9 cellular contexts compared by ENCODE assay signal in genomic region chr6:31572041-31572911, GRCh38. TPM values are rescaled to one million over a fixed set of nuclear protein-coding genes. Genes with fewer than 3 reads are reported as not detected.
DNase-seq lines count a peak whose midpoint lies in the region; ATAC-seq and TF ChIP-seq lines count a peak whose summit lies in the region.
"Had no signal": no experiment of that assay in that cellular context is flagged by ENCODE, and none has a peak within 500 bp of the region (broad histone marks: within the 10 kb centered on the region; RNA-seq: fewer than 3 reads in every experiment).

A gene with protein sequence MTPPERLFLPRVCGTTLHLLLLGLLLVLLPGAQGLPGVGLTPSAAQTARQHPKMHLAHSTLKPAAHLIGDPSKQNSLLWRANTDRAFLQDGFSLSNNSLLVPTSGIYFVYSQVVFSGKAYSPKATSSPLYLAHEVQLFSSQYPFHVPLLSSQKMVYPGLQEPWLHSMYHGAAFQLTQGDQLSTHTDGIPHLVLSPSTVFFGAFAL (plus strand): TSS chr6:31572289. CDS start chr6:31572743, 454 bp downstream.

- H3K36me3 ChIP-seq in OCI-LY3 (replicated peaks; ENCODE audit: low read depth, low read length) = peaks cover 34% of the 10 kb centered on the region
- no peaks in the 10 kb centered on the region for H3K36me3 ChIP-seq in uterus

- H4K20me1 ChIP-seq in OCI-LY3 (ENCODE audit: insufficient read depth, low read length) = peaks cover 15% of the 10 kb centered on the region

- H3K27me3 Mint-ChIP-seq in activated naive CD4-positive, alpha-beta T cell treated with anti-CD3 and anti-CD28 coated beads, Interleukin-2, amount 50 U/mL, for 24 hours = no peaks in the 10 kb centered on the region

- H3K27ac Mint-ChIP-seq in activated naive CD4-positive, alpha-beta T cell treated with anti-CD3 and anti-CD28 coated beads, Interleukin-2, amount 50 U/mL, for 24 hours = peak within 1 kb of the TSS; percentile 99

- H3K9me3 Mint-ChIP-seq in activated naive CD4-positive, alpha-beta T cell treated with anti-CD3 and anti-CD28 coated beads, Interleukin-2, amount 50 U/mL, for 24 hours = no peaks in the 10 kb centered on the region

- peak within 1 kb of the TSS; percentile 100 for H3K4me2 ChIP-seq in OCI-LY3 (ENCODE audit: low read length)

- intact Hi-C loops in uterus (cut with DNase I; ENCODE audit: low total_unique reads) = no loop called here

- H3K9me3 ChIP-seq in OCI-LY3 (ENCODE audit: insufficient read depth, low read length) (no peaks in the 10 kb centered on the region), uterus (no peaks in the 10 kb centered on the region)

- peak within 1 kb of the TSS; percentile 99 for H3K4me3 Mint-ChIP-seq in activated naive CD4-positive, alpha-beta T cell treated with anti-CD3 and anti-CD28 coated beads, Interleukin-2, amount 50 U/mL, for 24 hours

- peaks cover 93% of the 10 kb centered on the region for H3K79me2 ChIP-seq in OCI-LY3 (ENCODE audit: low read length)

- peaks cover 30% of the 10 kb centered on the region for H3K36me3 Mint-ChIP-seq in activated naive CD4-positive, alpha-beta T cell treated with anti-CD3 and anti-CD28 coated beads, Interleukin-2, amount 50 U/mL, for 24 hours

- H3K27ac ChIP-seq in OCI-LY3 (ENCODE audit: low read length) = peak within 1 kb of the TSS; percentile 100
- no peak within 1 kb of the TSS for H3K27ac ChIP-seq in uterus
- H3K27ac ChIP-seq: HL-60 had no signal

- peaks cover 66% of the 10 kb centered on the region for H3K4me1 ChIP-seq in OCI-LY3 (ENCODE audit: low read length)
- H3K4me1 ChIP-seq in uterus = no peaks in the 10 kb centered on the region

- TF ChIP-seq CTCF in OCI-LY3 (IDR thresholded peaks at IDR 0.05; ENCODE audit: low read depth, low read length) (no peak), uterus (IDR thresholded peaks at IDR 0.05) (no peak)

- peak; percentile 50 for ATAC-seq in GM19324 (IDR thresholded peaks at IDR 0.05; ENCODE audit: low FRiP score, unreplicated experiment)

- no peak for TF ChIP-seq POLR2A in uterus (IDR thresholded peaks at IDR 0.05)

- no peak within 1 kb of the TSS for H2AFZ ChIP-seq in OCI-LY3 (ENCODE audit: low read depth, low read length)

- H3K4me1 Mint-ChIP-seq in activated naive CD4-positive, alpha-beta T cell treated with anti-CD3 and anti-CD28 coated beads, Interleukin-2, amount 50 U/mL, for 24 hours = peaks cover 95% of the 10 kb centered on the region

- peak in 2 of 3 donors; percentile 75 for DNase-seq in stimulated activated CD4-positive, alpha-beta T cell treated with anti-CD3 and anti-CD28 coated beads, TNF-alpha, amount 100 ng/mL, for 48 hours (ENCODE audit: low read depth in 3 of 3)
- DNase-seq in NCI-H1694 (lab: John Stamatoyannopoulos, UW) = no peak
- DNase-seq in C1 segment of cervical spinal cord (lab: John Stamatoyannopoulos, UW) = no peak
- no peak for DNase-seq in superior temporal gyrus (ENCODE audit: extremely low spot score)
- DNase-seq in uterus = no peak

- H3K27me3 ChIP-seq in OCI-LY3 (ENCODE audit: low read depth, low read length) (no peaks in the 10 kb centered on the region), uterus (no peaks in the 10 kb centered on the region)

- H3K4me3 ChIP-seq in OCI-LY3 (ENCODE audit: low read length) = peak within 1 kb of the TSS; percentile 98
- H3K4me3 ChIP-seq in uterus = no peak within 1 kb of the TSS

- H3K9ac ChIP-seq in OCI-LY3 (ENCODE audit: low read length) = peak within 1 kb of the TSS; percentile 92

RNA-seq across cellular contexts. Expression of the gene that starts here (rescaled TPM):
- total RNA-seq in uterus = under 1 TPM in 1 of 4 donors, not detected in 3; 0.30 TPM

Comparison
In these comparisons a context has a peak if more than half of its experiments do, and no peak if none do; other contexts are left out.
1. DNase-seq: peak in stimulated activated CD4-positive, alpha-beta T cell treated with anti-CD3 and anti-CD28 coated beads, TNF-alpha, amount 100 ng/mL, for 48 hours (2 of 3); none in NCI-H1694 (single experiment), C1 segment of cervical spinal cord (0 of 14), superior temporal gyrus (single experiment) and uterus (0 of 2).